ENCODE assay signal across 13 cellular contexts in genomic region chr18:74241970-74242369, GRCh38.
"Had no signal": no experiment of that assay in that cellular context is flagged by ENCODE, and none has a peak within 500 bp of the region (broad histone marks: within the 10 kb centered on the region; RNA-seq: fewer than 3 reads in every experiment).

No MANE protein-coding gene starts in this region.

- H3K27ac Mint-ChIP-seq: activated CD4-positive, alpha-beta T cell treated with anti-CD3 and anti-CD28 coated beads, Interleukin-2, amount 10 ng/mL, durations not matched to agents 24 days and 14 days; activated CD8-positive, alpha-beta T cell treated with anti-CD3 and anti-CD28 coated beads for 36 hours; activated naive CD4-positive, alpha-beta T cell treated with anti-CD3 and anti-CD28 coated beads for 36 hours; activated T-helper 17 cell treated with anti-CD3 and anti-CD28 coated beads, Interleukin-2, amount 50 U/mL, for 72 hours; brain; mesothelial cell of epicardium; stimulated activated naive B cell treated with anti-CD40 and anti-IgM and Interleukin-4, amounts not matched to agents 10 μg/mL and 1 μg/mL and 100 μg/mL, for 72 hours had no signal

- H3K4me1 Mint-ChIP-seq: activated CD4-positive, alpha-beta T cell treated with anti-CD3 and anti-CD28 coated beads, Interleukin-2, amount 10 ng/mL, durations not matched to agents 24 days and 14 days; activated T-helper 17 cell treated with anti-CD3 and anti-CD28 coated beads, Interleukin-2, amount 50 U/mL, for 72 hours; brain had no signal

- H3K36me3 ChIP-seq: spleen, thoracic aorta had no signal

- H3K27ac ChIP-seq: dorsolateral prefrontal cortex, thoracic aorta had no signal

- H3K4me3 ChIP-seq: dorsolateral prefrontal cortex, spleen, thoracic aorta had no signal

- H3K9me3 ChIP-seq: spleen, thoracic aorta had no signal

- ATAC-seq: activated CD8-positive, alpha-beta T cell treated with anti-CD3 and anti-CD28 coated beads for 36 hours; activated T-helper 17 cell treated with anti-CD3 and anti-CD28 coated beads, Interleukin-2, amount 50 U/mL, for 72 hours had no signal

- H3K27me3 ChIP-seq: dorsolateral prefrontal cortex, spleen had no signal

- H3K4me3 Mint-ChIP-seq: activated CD4-positive, alpha-beta T cell treated with anti-CD3 and anti-CD28 coated beads, Interleukin-2, amount 10 ng/mL, durations not matched to agents 24 days and 14 days; activated CD8-positive, alpha-beta T cell treated with anti-CD3 and anti-CD28 coated beads for 36 hours; activated naive CD4-positive, alpha-beta T cell treated with anti-CD3 and anti-CD28 coated beads for 36 hours; activated T-helper 17 cell treated with anti-CD3 and anti-CD28 coated beads, Interleukin-2, amount 50 U/mL, for 72 hours; brain; mesothelial cell of epicardium; stimulated activated naive B cell treated with anti-CD40 and anti-IgM and Interleukin-4, amounts not matched to agents 10 μg/mL and 1 μg/mL and 100 μg/mL, for 72 hours had no signal

- H3K9me3 Mint-ChIP-seq: activated CD4-positive, alpha-beta T cell treated with anti-CD3 and anti-CD28 coated beads, Interleukin-2, amount 10 ng/mL, durations not matched to agents 24 days and 14 days; activated CD8-positive, alpha-beta T cell treated with anti-CD3 and anti-CD28 coated beads for 36 hours; activated naive CD4-positive, alpha-beta T cell treated with anti-CD3 and anti-CD28 coated beads for 36 hours; activated T-helper 17 cell treated with anti-CD3 and anti-CD28 coated beads, Interleukin-2, amount 50 U/mL, for 72 hours; brain; stimulated activated naive B cell treated with anti-CD40 and anti-IgM and Interleukin-4, amounts not matched to agents 10 μg/mL and 1 μg/mL and 100 μg/mL, for 72 hours had no signal

- DNase-seq: activated CD4-positive, alpha-beta T cell treated with anti-CD3 and anti-CD28 coated beads, Interleukin-2, amount 10 ng/mL, durations not matched to agents 24 days and 14 days; activated T-cell treated with anti-CD3 and anti-CD28 coated beads, Interleukin-2, amount 50 U/mL, for 1 hour; caudate nucleus; left cardiac atrium; spleen; stimulated activated naive B cell treated with anti-CD40 and anti-IgM and Interleukin-4, amounts not matched to agents 10 μg/mL and 1 μg/mL and 100 μg/mL, for 72 hours had no signal

- H3K36me3 Mint-ChIP-seq: brain; mesothelial cell of epicardium; stimulated activated naive B cell treated with anti-CD40 and anti-IgM and Interleukin-4, amounts not matched to agents 10 μg/mL and 1 μg/mL and 100 μg/mL, for 72 hours had no signal
